Comparison of ENCODE assay signal across 1 cellular context in genomic region chr2:86649119-86649947, GRCh38.
A peak's percentile ranks its signal among the peaks of the same experiment; 100 is the strongest.
TF ChIP-seq lines count a peak whose summit lies in the region.

No MANE protein-coding gene starts in this region.

TF ChIP-seq in HepG2, 621 proteins besides CTCF, POLR2A, EP300 and RAD21 (continued from another document and continues in another):
- TF ChIP-seq HNRNPH1 (optimal IDR thresholded peaks at IDR 0.05; ENCODE audit: low read depth, low read length) = no peak
- TF ChIP-seq ZNF280B (CRISPR knock-in tag; IDR thresholded peaks at IDR 0.05; ENCODE audit: borderline replicate concordance) = no peak
- TF ChIP-seq, protein P1, sequence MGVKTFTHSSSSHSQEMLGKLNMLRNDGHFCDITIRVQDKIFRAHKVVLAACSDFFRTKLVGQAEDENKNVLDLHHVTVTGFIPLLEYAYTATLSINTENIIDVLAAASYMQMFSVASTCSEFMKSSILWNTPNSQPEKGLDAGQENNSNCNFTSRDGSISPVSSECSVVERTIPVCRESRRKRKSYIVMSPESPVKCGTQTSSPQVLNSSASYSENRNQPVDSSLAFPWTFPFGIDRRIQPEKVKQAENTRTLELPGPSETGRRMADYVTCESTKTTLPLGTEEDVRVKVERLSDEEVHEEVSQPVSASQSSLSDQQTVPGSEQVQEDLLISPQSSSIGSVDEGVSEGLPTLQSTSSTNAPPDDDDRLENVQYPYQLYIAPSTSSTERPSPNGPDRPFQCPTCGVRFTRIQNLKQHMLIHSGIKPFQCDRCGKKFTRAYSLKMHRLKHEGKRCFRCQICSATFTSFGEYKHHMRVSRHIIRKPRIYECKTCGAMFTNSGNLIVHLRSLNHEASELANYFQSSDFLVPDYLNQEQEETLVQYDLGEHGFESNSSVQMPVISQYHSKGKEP (CRISPR knock-in tag; IDR thresholded peaks at IDR 0.05) = no peak
- TF ChIP-seq ZNF296 (CRISPR knock-in tag; conservative IDR thresholded peaks at IDR 0.05) = no peak
- TF ChIP-seq KLF12 (CRISPR knock-in tag; IDR thresholded peaks at IDR 0.05; ENCODE audit: borderline replicate concordance) = no peak
- no peak for TF ChIP-seq KLF9 (CRISPR knock-in tag; IDR thresholded peaks at IDR 0.05; ENCODE audit: low read depth)
- TF ChIP-seq MXD4 (CRISPR knock-in tag; IDR thresholded peaks at IDR 0.05) = no peak
- TF ChIP-seq NR2F2 (IDR thresholded peaks at IDR 0.05; ENCODE audit: borderline replicate concordance, low read depth) = no peak; the same call in 1 of the 2 replicates
- TF ChIP-seq ZNF850 (CRISPR knock-in tag; conservative IDR thresholded peaks at IDR 0.05) = no peak
- no peak for TF ChIP-seq ZNF33B (CRISPR knock-in tag; IDR thresholded peaks at IDR 0.05)
- no peak for TF ChIP-seq TERF1 (CRISPR knock-in tag; IDR thresholded peaks at IDR 0.05)
- TF ChIP-seq KAT2B (IDR thresholded peaks at IDR 0.05; ENCODE audit: borderline replicate concordance, low read depth, low read length) = no peak
- no peak for TF ChIP-seq TSC22D2 (CRISPR knock-in tag; IDR thresholded peaks at IDR 0.05; ENCODE audit: borderline replicate concordance)
- TF ChIP-seq SP1 (IDR thresholded peaks at IDR 0.05) = no peak
- TF ChIP-seq SP1 (CRISPR knock-in tag; IDR thresholded peaks at IDR 0.05) = no peak
- 0 out of 2 replicates have a peak, but pooled peaks have one; percentile 10 for TF ChIP-seq BCL6 (CRISPR knock-in tag; IDR thresholded peaks at IDR 0.05)
- no peak for TF ChIP-seq ZNF496 (CRISPR knock-in tag; IDR thresholded peaks at IDR 0.05; ENCODE audit: insufficient replicate concordance)
- TF ChIP-seq ARID2 (CRISPR knock-in tag; IDR thresholded peaks at IDR 0.05; ENCODE audit: borderline replicate concordance) = no peak
- no peak for TF ChIP-seq NFE2L1 (CRISPR knock-in tag; IDR thresholded peaks at IDR 0.05; ENCODE audit: borderline replicate concordance)
- TF ChIP-seq ZSCAN5A (CRISPR knock-in tag; IDR thresholded peaks at IDR 0.05; ENCODE audit: borderline replicate concordance) = peak; percentile 45; the same call in 1 of the 2 replicates
- TF ChIP-seq, protein P2, sequence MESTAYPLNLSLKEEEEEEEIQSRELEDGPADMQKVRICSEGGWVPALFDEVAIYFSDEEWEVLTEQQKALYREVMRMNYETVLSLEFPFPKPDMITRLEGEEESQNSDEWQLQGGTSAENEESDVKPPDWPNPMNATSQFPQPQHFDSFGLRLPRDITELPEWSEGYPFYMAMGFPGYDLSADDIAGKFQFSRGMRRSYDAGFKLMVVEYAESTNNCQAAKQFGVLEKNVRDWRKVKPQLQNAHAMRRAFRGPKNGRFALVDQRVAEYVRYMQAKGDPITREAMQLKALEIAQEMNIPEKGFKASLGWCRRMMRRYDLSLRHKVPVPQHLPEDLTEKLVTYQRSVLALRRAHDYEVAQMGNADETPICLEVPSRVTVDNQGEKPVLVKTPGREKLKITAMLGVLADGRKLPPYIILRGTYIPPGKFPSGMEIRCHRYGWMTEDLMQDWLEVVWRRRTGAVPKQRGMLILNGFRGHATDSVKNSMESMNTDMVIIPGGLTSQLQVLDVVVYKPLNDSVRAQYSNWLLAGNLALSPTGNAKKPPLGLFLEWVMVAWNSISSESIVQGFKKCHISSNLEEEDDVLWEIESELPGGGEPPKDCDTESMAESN (CRISPR knock-in tag; conservative IDR thresholded peaks at IDR 0.05) = 0 out of 2 replicates have a peak, but pooled peaks have one; percentile 30
- TF ChIP-seq FOXP4 (CRISPR knock-in tag; IDR thresholded peaks at IDR 0.05) = peak; percentile 69
- TF ChIP-seq ETV6 (CRISPR knock-in tag; conservative IDR thresholded peaks at IDR 0.05) = no peak
- TF ChIP-seq ZSCAN25 (CRISPR knock-in tag; IDR thresholded peaks at IDR 0.05) = no peak
- 0 out of 2 replicates have a peak, but pooled peaks have one; percentile 62 for TF ChIP-seq ZNF549 (CRISPR knock-in tag; IDR thresholded peaks at IDR 0.05)
- TF ChIP-seq MYC (CRISPR knock-in tag; IDR thresholded peaks at IDR 0.05; ENCODE audit: borderline replicate concordance) = no peak
- TF ChIP-seq, protein P3, sequence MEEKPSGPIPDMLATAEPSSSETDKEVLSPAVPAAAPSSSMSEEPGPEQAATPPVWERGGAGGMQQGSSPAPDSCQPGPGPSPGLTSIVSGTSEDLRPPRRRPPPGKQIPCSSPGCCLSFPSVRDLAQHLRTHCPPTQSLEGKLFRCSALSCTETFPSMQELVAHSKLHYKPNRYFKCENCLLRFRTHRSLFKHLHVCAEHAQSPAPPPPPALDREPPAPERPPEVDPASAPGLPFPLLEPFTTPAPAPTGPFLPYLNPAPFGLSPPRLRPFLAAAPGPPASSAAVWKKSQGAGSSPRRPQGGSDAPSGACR (CRISPR knock-in tag; IDR thresholded peaks at IDR 0.05) = no peak
- no peak for TF ChIP-seq ZNF44 (CRISPR knock-in tag; IDR thresholded peaks at IDR 0.05)
- no peak for TF ChIP-seq NCOA1 (CRISPR knock-in tag; IDR thresholded peaks at IDR 0.05)
- TF ChIP-seq, protein P4, sequence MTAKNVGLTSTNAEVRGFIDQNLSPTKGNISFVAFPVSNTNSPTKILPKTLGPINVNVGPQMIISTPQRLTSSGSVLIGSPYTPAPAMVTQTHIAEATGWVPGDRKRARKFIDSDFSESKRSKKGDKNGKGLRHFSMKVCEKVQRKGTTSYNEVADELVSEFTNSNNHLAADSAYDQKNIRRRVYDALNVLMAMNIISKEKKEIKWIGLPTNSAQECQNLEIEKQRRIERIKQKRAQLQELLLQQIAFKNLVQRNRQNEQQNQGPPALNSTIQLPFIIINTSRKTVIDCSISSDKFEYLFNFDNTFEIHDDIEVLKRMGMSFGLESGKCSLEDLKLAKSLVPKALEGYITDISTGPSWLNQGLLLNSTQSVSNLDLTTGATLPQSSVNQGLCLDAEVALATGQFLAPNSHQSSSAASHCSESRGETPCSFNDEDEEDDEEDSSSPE (CRISPR knock-in tag; IDR thresholded peaks at IDR 0.05) = no peak
- no peak for TF ChIP-seq SATB2 (CRISPR knock-in tag; IDR thresholded peaks at IDR 0.05)
- no peak for TF ChIP-seq ZNF546 (CRISPR knock-in tag; conservative IDR thresholded peaks at IDR 0.05)
- TF ChIP-seq ZFYVE20 (CRISPR knock-in tag; IDR thresholded peaks at IDR 0.05; ENCODE audit: borderline replicate concordance, low read depth) = no peak
- TF ChIP-seq ZNF557 (CRISPR knock-in tag; IDR thresholded peaks at IDR 0.05) = no peak
- peak; percentile 53; the same call in 1 of the 2 replicates for TF ChIP-seq REPIN1 (CRISPR knock-in tag; IDR thresholded peaks at IDR 0.05; ENCODE audit: borderline replicate concordance, low read depth)
- TF ChIP-seq, protein P5, sequence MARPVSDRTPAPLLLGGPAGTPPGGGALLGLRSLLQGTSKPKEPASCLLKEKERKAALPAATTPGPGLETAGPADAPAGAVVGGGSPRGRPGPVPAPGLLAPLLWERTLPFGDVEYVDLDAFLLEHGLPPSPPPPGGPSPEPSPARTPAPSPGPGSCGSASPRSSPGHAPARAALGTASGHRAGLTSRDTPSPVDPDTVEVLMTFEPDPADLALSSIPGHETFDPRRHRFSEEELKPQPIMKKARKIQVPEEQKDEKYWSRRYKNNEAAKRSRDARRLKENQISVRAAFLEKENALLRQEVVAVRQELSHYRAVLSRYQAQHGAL (CRISPR knock-in tag; IDR thresholded peaks at IDR 0.05; ENCODE audit: not compliant biosample characterization) = no peak
- no peak for TF ChIP-seq AHR (CRISPR knock-in tag; IDR thresholded peaks at IDR 0.05)
- no peak for TF ChIP-seq TGIF2 (CRISPR knock-in tag; IDR thresholded peaks at IDR 0.05)
- no peak; the same call in none of the 2 replicates for TF ChIP-seq RXRB (CRISPR knock-in tag; IDR thresholded peaks at IDR 0.05; ENCODE audit: borderline replicate concordance)
- no peak for TF ChIP-seq TCF7L2 (IDR thresholded peaks at IDR 0.05; ENCODE audit: low read depth, low read length)
- peak; percentile 33; the same call in 1 of the 2 replicates for TF ChIP-seq ZNF362 (CRISPR knock-in tag; IDR thresholded peaks at IDR 0.05; ENCODE audit: borderline replicate concordance)
- TF ChIP-seq TAF15 (IDR thresholded peaks at IDR 0.05; ENCODE audit: low read depth, low read length, poor library complexity, severe bottlenecking) = no peak
- no peak for TF ChIP-seq MEIS1 (CRISPR knock-in tag; IDR thresholded peaks at IDR 0.05; ENCODE audit: borderline replicate concordance)
- no peak for TF ChIP-seq SSRP1 (CRISPR knock-in tag; IDR thresholded peaks at IDR 0.05)
- no peak for TF ChIP-seq ARHGAP35 (CRISPR knock-in tag; IDR thresholded peaks at IDR 0.05; ENCODE audit: borderline replicate concordance)
- TF ChIP-seq ZNF737 (CRISPR knock-in tag; IDR thresholded peaks at IDR 0.05; ENCODE audit: borderline replicate concordance) = no peak
- TF ChIP-seq ZBTB8A (CRISPR knock-in tag; IDR thresholded peaks at IDR 0.05; ENCODE audit: borderline replicate concordance, low read depth) = no peak
- no peak for TF ChIP-seq PREB (CRISPR knock-in tag; IDR thresholded peaks at IDR 0.05)
- no peak for TF ChIP-seq IRF9 (CRISPR knock-in tag; IDR thresholded peaks at IDR 0.05; ENCODE audit: borderline replicate concordance)
- TF ChIP-seq ZNF879 (CRISPR knock-in tag; IDR thresholded peaks at IDR 0.05) = no peak
- no peak for TF ChIP-seq HMG20A (CRISPR knock-in tag; IDR thresholded peaks at IDR 0.05; ENCODE audit: borderline replicate concordance)
- no peak for TF ChIP-seq PHF5A (CRISPR knock-in tag; IDR thresholded peaks at IDR 0.05; ENCODE audit: low read depth, unreplicated experiment)
- no peak for TF ChIP-seq KLF6 (CRISPR knock-in tag; IDR thresholded peaks at IDR 0.05)
- no peak for TF ChIP-seq SETDB1 (CRISPR knock-in tag; IDR thresholded peaks at IDR 0.05; ENCODE audit: borderline replicate concordance)
